ENCODE assay signal across 1 cellular context in the genomic region with DNA sequence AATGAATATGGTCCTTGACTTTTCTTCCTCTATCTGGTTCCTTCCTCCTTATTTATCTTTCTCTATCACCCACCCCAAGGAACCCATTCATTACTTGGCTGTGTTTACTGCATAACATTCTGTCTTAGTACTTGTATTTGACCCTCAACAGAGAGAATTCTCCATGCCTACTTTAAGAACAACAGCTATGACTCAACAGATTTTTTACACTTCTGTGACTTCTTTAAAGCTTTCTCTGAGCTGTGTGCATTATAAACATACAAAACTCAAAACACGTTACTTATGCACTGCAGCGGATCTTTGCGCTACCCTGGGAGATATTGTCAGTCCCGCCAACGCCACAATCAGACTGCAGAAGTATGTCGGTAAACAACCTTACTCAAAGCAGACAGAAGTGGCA.
TF ChIP-seq lines count a peak whose summit lies in the region.

No MANE protein-coding gene starts in this region.

TF ChIP-seq in SK-N-SH, 30 proteins besides CTCF, POLR2A, EP300 and RAD21:
- TF ChIP-seq FOXJ3 (CRISPR knock-in tag; IDR thresholded peaks at IDR 0.05), result no peak
- TF ChIP-seq RFX5 (IDR thresholded peaks at IDR 0.05; ENCODE audit: low read length), result no peak
